Comparison of ENCODE assay signal across 17 cellular contexts in the genomic region with DNA sequence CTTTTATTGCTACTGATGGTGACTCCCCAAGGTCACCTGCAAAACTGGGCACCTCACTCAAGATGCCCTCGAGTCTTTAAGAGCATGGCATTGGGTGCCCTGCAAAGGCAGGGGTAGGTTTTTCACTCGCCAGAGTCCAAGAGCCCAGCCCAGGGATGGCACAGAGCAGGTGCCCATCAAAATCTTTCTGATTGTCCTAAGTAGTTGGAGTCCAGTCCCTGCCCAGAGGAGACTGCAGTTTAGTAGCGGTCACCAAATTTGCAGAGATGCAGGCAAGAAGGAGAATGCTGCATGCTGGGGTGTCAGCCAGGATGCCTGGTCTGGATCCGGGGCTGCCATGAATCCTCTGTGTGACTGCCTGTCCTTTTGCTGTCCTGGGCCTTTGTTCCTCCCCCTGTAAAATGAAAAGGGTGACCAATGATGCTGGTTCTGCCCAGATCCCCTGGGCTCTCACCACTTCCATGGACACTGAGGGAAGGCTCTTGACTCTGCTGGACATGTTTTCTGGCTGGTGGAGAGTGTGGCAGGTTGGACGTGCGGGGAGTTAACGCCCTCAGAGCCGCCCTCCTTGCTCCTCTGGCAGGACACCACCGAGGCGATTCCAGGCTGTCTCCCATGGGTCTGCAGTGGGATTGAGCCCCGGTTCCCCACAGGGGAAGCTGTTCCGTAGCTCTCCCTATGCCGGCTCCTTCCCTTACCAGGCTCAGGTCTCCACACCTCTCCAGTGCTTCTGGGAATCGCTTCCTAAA. TPM values are rescaled to one million over a fixed set of nuclear protein-coding genes. Genes with fewer than 3 reads are reported as not detected.
DNase-seq lines count a peak whose midpoint lies in the region; TF ChIP-seq lines count a peak whose summit lies in the region.
"Had no signal": no experiment of that assay in that cellular context is flagged by ENCODE, and none has a peak within 500 bp of the region (broad histone marks: within the 10 kb centered on the region; RNA-seq: fewer than 3 reads in every experiment).

No MANE protein-coding gene starts in this region.

- H3K27ac Mint-ChIP-seq in activated T-helper 1 cell treated with anti-CD3 and anti-CD28 coated beads, Interleukin-12 subunit alpha, Interleukin-12 subunit beta, Interleukin-2, Interleukin-4 antibody, amounts not matched to agents 30 ng/mL and 10 ng/mL and 1 ng/mL, durations not matched to agents 14 hours and 24 hours and 36 hours, result no peak overlapping the region
- H3K27ac Mint-ChIP-seq: CD8-positive, alpha-beta memory T cell had no signal

- no peaks in the 10 kb centered on the region for H3K36me3 Mint-ChIP-seq in activated T-helper 1 cell treated with anti-CD3 and anti-CD28 coated beads, Interleukin-12 subunit alpha, Interleukin-12 subunit beta, Interleukin-2, Interleukin-4 antibody, amounts not matched to agents 30 ng/mL and 10 ng/mL and 1 ng/mL, durations not matched to agents 14 hours and 24 hours and 36 hours (ENCODE audit: low read depth)
- H3K36me3 Mint-ChIP-seq: CD8-positive, alpha-beta memory T cell had no signal

- H3K4me3 Mint-ChIP-seq in activated T-helper 1 cell treated with anti-CD3 and anti-CD28 coated beads, Interleukin-12 subunit alpha, Interleukin-12 subunit beta, Interleukin-2, Interleukin-4 antibody, amounts not matched to agents 30 ng/mL and 10 ng/mL and 1 ng/mL, durations not matched to agents 14 hours and 24 hours and 36 hours, result no peak overlapping the region
- H3K4me3 Mint-ChIP-seq: CD8-positive, alpha-beta memory T cell had no signal

- 82 to 89% (median 86%) methylated on average over 11 to 14 of the region's 14 CpGs for WGBS in spleen, 5 donors

- H3K4me3 ChIP-seq in spleen, result no peak overlapping the region
- H3K4me3 ChIP-seq: BLaER1 had no signal

- peaks cover 0 to 23% (median 0%) of the 10 kb centered on the region in 7 donors for H3K27me3 ChIP-seq in spleen (replicated peaks in 1 of 7)
- H3K27me3 ChIP-seq: BLaER1 had no signal

- peaks cover 0 to 4% (median 0%) of the 10 kb centered on the region in 8 donors for H3K9me3 ChIP-seq in spleen
- H3K9me3 ChIP-seq: BLaER1, Caco-2 had no signal

- no peaks in the 10 kb centered on the region for H3K9me3 Mint-ChIP-seq in activated T-helper 1 cell treated with anti-CD3 and anti-CD28 coated beads, Interleukin-12 subunit alpha, Interleukin-12 subunit beta, Interleukin-2, Interleukin-4 antibody, amounts not matched to agents 30 ng/mL and 10 ng/mL and 1 ng/mL, durations not matched to agents 14 hours and 24 hours and 36 hours
- H3K9me3 Mint-ChIP-seq: CD8-positive, alpha-beta memory T cell had no signal

- intact Hi-C loops in spleen (cut with DNase I; ENCODE audit: low total_unique reads), result no loop called here
- intact Hi-C loops in activated T-helper 1 cell treated with anti-CD3 and anti-CD28 coated beads, Interleukin-12 subunit alpha, Interleukin-12 subunit beta, Interleukin-2, Interleukin-4 antibody, amounts not matched to agents 30 ng/mL and 10 ng/mL and 1 ng/mL, durations not matched to agents 14 hours and 24 hours and 36 hours (cut with micrococcal nuclease), result no loop called here

- no peak for TF ChIP-seq POLR2A in spleen (IDR thresholded peaks at IDR 0.05)

- no peak for TF ChIP-seq CTCF in spleen (IDR thresholded peaks at IDR 0.05 in 8 of 11, conservative IDR thresholded peaks at IDR 0.05 in 3 of 11)

- no peak overlapping the region for H3K27ac ChIP-seq in spleen
- H3K27ac ChIP-seq: 22Rv1, BLaER1 had no signal

- H3K36me3 ChIP-seq in spleen, result no peaks in the 10 kb centered on the region
- H3K36me3 ChIP-seq: BLaER1 had no signal

- H3K27me3 Mint-ChIP-seq in activated T-helper 1 cell treated with anti-CD3 and anti-CD28 coated beads, Interleukin-12 subunit alpha, Interleukin-12 subunit beta, Interleukin-2, Interleukin-4 antibody, amounts not matched to agents 30 ng/mL and 10 ng/mL and 1 ng/mL, durations not matched to agents 14 hours and 24 hours and 36 hours (ENCODE audit: insufficient read depth), result peaks cover 2% of the 10 kb centered on the region

- peak; percentile 45 for DNase-seq in activated effector memory CD4-positive, alpha-beta T cell treated with anti-CD3 and anti-CD28 coated beads, Interleukin-2, amount 50 U/mL, for 16 hours
- no peak for DNase-seq in activated effector memory CD4-positive, alpha-beta T cell treated with Interleukin-2 at 50 U/mL for 16 hours
- DNase-seq in ecto neural progenitor cell (ENCODE audit: low spot score) (peak; percentile 26), mesenteric fat pad (ENCODE audit: low spot score) (peak; percentile 49), spleen (peak; percentile 63), hippocampal formation (lab: John Stamatoyannopoulos, UW) (no peak), Ammon's horn (ENCODE audit: low spot score) (no peak)
- DNase-seq in activated T-helper 1 cell treated with anti-CD3 and anti-CD28 coated beads, Interleukin-12 subunit alpha, Interleukin-12 subunit beta, Interleukin-2, Interleukin-4 antibody, amounts not matched to agents 30 ng/mL and 10 ng/mL and 1 ng/mL, durations not matched to agents 14 hours and 24 hours and 36 hours (ENCODE audit: low spot score), result no peak
- DNase-seq: Caco-2; CD8-positive, alpha-beta memory T cell; DND-41; GDM1; IMR-90 had no signal

- H3K4me1 ChIP-seq in spleen, result peaks cover 0 to 12% (median 0%) of the 10 kb centered on the region in 6 donors
- H3K4me1 ChIP-seq: BLaER1, Caco-2 had no signal

- no peaks in the 10 kb centered on the region for H3K4me1 Mint-ChIP-seq in activated T-helper 1 cell treated with anti-CD3 and anti-CD28 coated beads, Interleukin-12 subunit alpha, Interleukin-12 subunit beta, Interleukin-2, Interleukin-4 antibody, amounts not matched to agents 30 ng/mL and 10 ng/mL and 1 ng/mL, durations not matched to agents 14 hours and 24 hours and 36 hours (ENCODE audit: low read depth)
- H3K4me1 Mint-ChIP-seq: CD8-positive, alpha-beta memory T cell had no signal

RNA-seq across cellular contexts. Expression of a gene that starts 41.3 kb away (rescaled TPM):
- total RNA-seq in mesenteric fat pad (not detected), spleen (under 1 TPM in 3 of 7 donors, not detected in 4; 0.17 to 0.79 (median 0.38) TPM)
- polyA plus RNA-seq in spleen, result not detected
- not detected in 2 replicates for total RNA-seq in activated T-helper 1 cell treated with anti-CD3 and anti-CD28 coated beads, Interleukin-12 subunit alpha, Interleukin-12 subunit beta, Interleukin-2, Interleukin-4 antibody, amounts not matched to agents 30 ng/mL and 10 ng/mL and 1 ng/mL, durations not matched to agents 14 hours and 24 hours and 36 hours
- total RNA-seq: A673; Caco-2; CD8-positive, alpha-beta memory T cell; H4 had no signal
- polyA plus RNA-seq: CD8-positive, alpha-beta memory T cell had no signal

RNA-seq across cellular contexts. Expression of a gene that starts 58.0 kb away (rescaled TPM):
- 82.2 TPM for total RNA-seq in mesenteric fat pad
- 100 to 1,000 TPM in 5 of 7 donors, 10 to 100 TPM in 2; 86.5 to 282 (median 174) TPM for total RNA-seq in spleen
- 100 to 1,000 TPM in 2 of 3 donors, 10 to 100 TPM in 1; 86.6 to 763 (median 435) TPM for polyA plus RNA-seq in spleen
- not detected in 2 replicates for total RNA-seq in activated T-helper 1 cell treated with anti-CD3 and anti-CD28 coated beads, Interleukin-12 subunit alpha, Interleukin-12 subunit beta, Interleukin-2, Interleukin-4 antibody, amounts not matched to agents 30 ng/mL and 10 ng/mL and 1 ng/mL, durations not matched to agents 14 hours and 24 hours and 36 hours
- total RNA-seq: Caco-2, H4 had no signal
- polyA plus RNA-seq: CD8-positive, alpha-beta memory T cell had no signal

Comparison
In these comparisons a context has a peak if more than half of its experiments do, and no peak if none do; other contexts are left out.
1. DNase-seq: peak in activated effector memory CD4-positive, alpha-beta T cell treated with anti-CD3 and anti-CD28 coated beads, Interleukin-2, amount 50 U/mL, for 16 hours (single experiment), ecto neural progenitor cell (single experiment), mesenteric fat pad (single experiment) and spleen (single experiment); none in activated effector memory CD4-positive, alpha-beta T cell treated with Interleukin-2 at 50 U/mL for 16 hours (single experiment), hippocampal formation (0 of 2), Ammon's horn (single experiment) and activated T-helper 1 cell treated with anti-CD3 and anti-CD28 coated beads, Interleukin-12 subunit alpha, Interleukin-12 subunit beta, Interleukin-2, Interleukin-4 antibody, amounts not matched to agents 30 ng/mL and 10 ng/mL and 1 ng/mL, durations not matched to agents 14 hours and 24 hours and 36 hours (single experiment).
2. RNA of a gene that starts 58.0 kb away (total RNA-seq): 86.5 to 282 TPM in spleen and 82.2 TPM in mesenteric fat pad (single experiment); not detected in activated T-helper 1 cell treated with anti-CD3 and anti-CD28 coated beads, Interleukin-12 subunit alpha, Interleukin-12 subunit beta, Interleukin-2, Interleukin-4 antibody, amounts not matched to agents 30 ng/mL and 10 ng/mL and 1 ng/mL, durations not matched to agents 14 hours and 24 hours and 36 hours; every median in the first group is over 10 times any median in the second.